10 cellular contexts compared by ENCODE assay signal in genomic region chr5:93162201-93162654, GRCh38.
DNase-seq lines count a peak whose midpoint lies in the region; ATAC-seq and TF ChIP-seq lines count a peak whose summit lies in the region.
"Had no signal": no experiment of that assay in that cellular context is flagged by ENCODE, and none has a peak within 500 bp of the region (broad histone marks: within the 10 kb centered on the region; RNA-seq: fewer than 3 reads in every experiment).

No MANE protein-coding gene starts in this region.

- H3K36me3 Mint-ChIP-seq in nephron (ENCODE audit: low read depth) = peaks cover 6% of the 10 kb centered on the region
- H3K36me3 Mint-ChIP-seq: CD4-positive, CD25-positive, alpha-beta regulatory T cell had no signal

- H3K27me3 Mint-ChIP-seq in nephron (ENCODE audit: low read depth) = no peaks in the 10 kb centered on the region
- H3K27me3 Mint-ChIP-seq: CD4-positive, CD25-positive, alpha-beta regulatory T cell had no signal

- no peak for TF ChIP-seq CTCF in AG10803 (conservative IDR thresholded peaks at IDR 0.05; ENCODE audit: low read length)
- no peak for TF ChIP-seq CTCF in nephron (IDR thresholded peaks at IDR 0.05; ENCODE audit: unreplicated experiment in 3 of 3)

- no peak overlapping the region for H3K4me3 ChIP-seq in AG10803 (ENCODE audit: low read length)

- H3K27ac Mint-ChIP-seq in nephron = peak overlapping the region; percentile 71 to 82 (median 80)
- H3K27ac Mint-ChIP-seq: CD4-positive, CD25-positive, alpha-beta regulatory T cell had no signal

- H3K27ac ChIP-seq in substantia nigra (ENCODE audit: low read depth, low read length, poor library complexity, severe bottlenecking) = no peak overlapping the region

- peaks cover 26% of the 10 kb centered on the region for H3K4me1 Mint-ChIP-seq in nephron
- H3K4me1 Mint-ChIP-seq: CD4-positive, CD25-positive, alpha-beta regulatory T cell had no signal

- peaks cover 6% of the 10 kb centered on the region for H3K9me3 Mint-ChIP-seq in nephron

- DNase-seq in AG10803 (ENCODE audit: low read depth) = peak; percentile 50
- DNase-seq in NCI-H226 = peak; percentile 40
- DNase-seq in dermis microvascular lymphatic vessel endothelial cell (ENCODE audit: low read depth in 2 of 2) = peak; percentile 40 to 58
- no peak for DNase-seq in substantia nigra (lab: John Stamatoyannopoulos, UW)
- no peak for DNase-seq in stimulated activated CD4-positive, alpha-beta T cell treated with anti-CD3 and anti-CD28 coated beads, Interleukin-4, amount 100 ng/mL, for 4 hours
- DNase-seq: CD4-positive, CD25-positive, alpha-beta regulatory T cell; NCI-H2029 had no signal

- ATAC-seq in HG03460 (IDR thresholded peaks at IDR 0.05; ENCODE audit: unreplicated experiment) (no peak), HG02852 (IDR thresholded peaks at IDR 0.05; ENCODE audit: unreplicated experiment) (no peak)

- peak overlapping the region in 1 of 3 experiments; percentile 1 for H3K4me3 Mint-ChIP-seq in nephron
- H3K4me3 Mint-ChIP-seq: CD4-positive, CD25-positive, alpha-beta regulatory T cell had no signal

Comparison
In these comparisons a context has a peak if more than half of its experiments do, and no peak if none do; other contexts are left out.
1. DNase-seq: peak in AG10803 (single experiment), NCI-H226 (single experiment) and dermis microvascular lymphatic vessel endothelial cell (2 of 2); none in substantia nigra (0 of 49) and stimulated activated CD4-positive, alpha-beta T cell treated with anti-CD3 and anti-CD28 coated beads, Interleukin-4, amount 100 ng/mL, for 4 hours (0 of 2).